13 cellular contexts compared by ENCODE assay signal in the genomic region with DNA sequence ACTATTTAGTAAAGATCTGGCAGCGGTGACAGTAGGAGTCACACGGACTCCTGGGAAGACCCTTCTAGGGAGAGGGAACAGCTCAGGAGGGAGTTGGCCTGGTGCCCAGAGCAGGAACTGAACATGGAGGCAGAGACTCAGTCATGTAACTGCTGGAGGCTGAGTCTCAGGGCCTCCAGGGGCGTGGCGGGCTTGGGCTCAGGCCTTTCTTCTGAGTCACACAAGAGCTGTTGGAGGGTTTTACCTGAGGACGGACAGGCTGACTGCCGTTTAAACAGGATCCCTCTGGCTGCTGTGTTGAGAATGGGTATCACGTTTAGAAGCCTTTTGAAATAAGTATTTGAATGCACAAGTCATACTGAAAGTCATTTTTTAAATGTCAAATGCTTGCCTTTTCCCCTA. TPM values are rescaled to one million over a fixed set of nuclear protein-coding genes. Genes with fewer than 3 reads are reported as not detected.
DNase-seq lines count a peak whose midpoint lies in the region; ATAC-seq, FAIRE-seq and TF ChIP-seq lines count a peak whose summit lies in the region.
"Had no signal": no experiment of that assay in that cellular context is flagged by ENCODE, and none has a peak within 500 bp of the region (broad histone marks: within the 10 kb centered on the region; RNA-seq: fewer than 3 reads in every experiment).

No MANE protein-coding gene starts in this region.

- POLR2A ChIA-PET in RWPE1 (lab: Yijun Ruan, JAX; ENCODE audit: low non-redundant PET), result no interaction called here

- H3K9ac ChIP-seq in kidney (ENCODE audit: low read length in 2 of 2), result no peak overlapping the region

- DNase-seq in Caki2 (ENCODE audit: low read depth), result peak; percentile 89
- peak; percentile 88 for DNase-seq in H54 (ENCODE audit: insufficient read length, low spot score)
- DNase-seq in RWPE1 (ENCODE audit: low spot score), result peak; percentile 90
- peak; percentile 91 for DNase-seq in kidney
- DNase-seq in activated T-helper 1 cell treated with anti-CD3 and anti-CD28 coated beads, Interleukin-12 subunit alpha, Interleukin-12 subunit beta, Interleukin-2, Interleukin-4 antibody, amounts not matched to agents 30 ng/mL and 10 ng/mL and 1 ng/mL, durations not matched to agents 14 hours and 24 hours and 36 hours (ENCODE audit: low spot score), result no peak
- no peak for DNase-seq in left lobe of liver (ENCODE audit: low spot score)
- DNase-seq in Right ventricle myocardium superior, result no peak
- DNase-seq: activated effector memory CD4-positive, alpha-beta T cell treated with Interleukin-2 at 50 U/mL for 16 hours; KBM-7 had no signal

- H3K27me3 Mint-ChIP-seq in activated T-helper 1 cell treated with anti-CD3 and anti-CD28 coated beads, Interleukin-12 subunit alpha, Interleukin-12 subunit beta, Interleukin-2, Interleukin-4 antibody, amounts not matched to agents 30 ng/mL and 10 ng/mL and 1 ng/mL, durations not matched to agents 14 hours and 24 hours and 36 hours (ENCODE audit: insufficient read depth), result peaks cover 11% of the 10 kb centered on the region

- peaks cover 0 to 3% of the 10 kb centered on the region in 2 donors for H3K4me1 ChIP-seq in kidney (ENCODE audit: control insufficient read depth in 1 of 2, insufficient read depth in 1 of 2, low read depth in 1 of 2, low read length in 2 of 2)

- H3K36me3 Mint-ChIP-seq in activated T-helper 1 cell treated with anti-CD3 and anti-CD28 coated beads, Interleukin-12 subunit alpha, Interleukin-12 subunit beta, Interleukin-2, Interleukin-4 antibody, amounts not matched to agents 30 ng/mL and 10 ng/mL and 1 ng/mL, durations not matched to agents 14 hours and 24 hours and 36 hours (ENCODE audit: low read depth), result no peaks in the 10 kb centered on the region

- ATAC-seq in GM18519 (IDR thresholded peaks at IDR 0.05; ENCODE audit: low FRiP score, unreplicated experiment) (no peak), left lobe of liver (no peak), Right ventricle myocardium superior (ENCODE audit: poor library complexity) (no peak)

- H3K4me3 ChIP-seq in kidney (ENCODE audit: low read length in 2 of 2), result no peak overlapping the region
- H3K4me3 ChIP-seq: SK-N-MC had no signal

- TF ChIP-seq CTCF in RWPE1 (conservative IDR thresholded peaks at IDR 0.05; ENCODE audit: low read depth), result no peak
- no peak for TF ChIP-seq CTCF in kidney (IDR thresholded peaks at IDR 0.05; ENCODE audit: borderline replicate concordance, extremely low read depth, insufficient read depth)

- H3K4me1 Mint-ChIP-seq in activated T-helper 1 cell treated with anti-CD3 and anti-CD28 coated beads, Interleukin-12 subunit alpha, Interleukin-12 subunit beta, Interleukin-2, Interleukin-4 antibody, amounts not matched to agents 30 ng/mL and 10 ng/mL and 1 ng/mL, durations not matched to agents 14 hours and 24 hours and 36 hours (ENCODE audit: low read depth), result peaks cover 8% of the 10 kb centered on the region

- in situ Hi-C loops in Caki2 (cut with HindIII; ENCODE audit: low pct_unique_long_range_greater_than_20kb, low sequenced_read_pairs), result no loop called here

- H3K27ac ChIP-seq in RWPE1, result peak overlapping the region; percentile 87
- no peak overlapping the region for H3K27ac ChIP-seq in kidney (ENCODE audit: low read depth in 2 of 2, low read length in 2 of 2)
- H3K27ac ChIP-seq: SK-N-MC had no signal

- H3K27ac Mint-ChIP-seq in activated T-helper 1 cell treated with anti-CD3 and anti-CD28 coated beads, Interleukin-12 subunit alpha, Interleukin-12 subunit beta, Interleukin-2, Interleukin-4 antibody, amounts not matched to agents 30 ng/mL and 10 ng/mL and 1 ng/mL, durations not matched to agents 14 hours and 24 hours and 36 hours, result no peak overlapping the region

- H3K36me3 ChIP-seq in kidney (ENCODE audit: control insufficient read depth in 1 of 2, insufficient read depth in 2 of 2, low read length in 2 of 2), result no peaks in the 10 kb centered on the region

- no peak for TF ChIP-seq POLR2A in H54 (IDR thresholded peaks at IDR 0.05; ENCODE audit: low read depth, low read length)

- FAIRE-seq in H54 (lab: Jason Lieb, UNC), result peak; percentile 48
- no peak for FAIRE-seq in kidney (lab: Jason Lieb, UNC)
- FAIRE-seq: endothelial cell of umbilical vein, H1 had no signal

- intact Hi-C loops in kidney (cut with DNase I) (no loop called here), Right ventricle myocardium superior (cut with DNase I) (no loop called here)
- intact Hi-C loops in activated T-helper 1 cell treated with anti-CD3 and anti-CD28 coated beads, Interleukin-12 subunit alpha, Interleukin-12 subunit beta, Interleukin-2, Interleukin-4 antibody, amounts not matched to agents 30 ng/mL and 10 ng/mL and 1 ng/mL, durations not matched to agents 14 hours and 24 hours and 36 hours (cut with micrococcal nuclease), result no loop called here

- no peaks in the 10 kb centered on the region for H3K9me3 Mint-ChIP-seq in activated T-helper 1 cell treated with anti-CD3 and anti-CD28 coated beads, Interleukin-12 subunit alpha, Interleukin-12 subunit beta, Interleukin-2, Interleukin-4 antibody, amounts not matched to agents 30 ng/mL and 10 ng/mL and 1 ng/mL, durations not matched to agents 14 hours and 24 hours and 36 hours

- H3K4me3 Mint-ChIP-seq in activated T-helper 1 cell treated with anti-CD3 and anti-CD28 coated beads, Interleukin-12 subunit alpha, Interleukin-12 subunit beta, Interleukin-2, Interleukin-4 antibody, amounts not matched to agents 30 ng/mL and 10 ng/mL and 1 ng/mL, durations not matched to agents 14 hours and 24 hours and 36 hours, result no peak overlapping the region

- CTCF ChIA-PET in RWPE1 (lab: Yijun Ruan, JAX), result interaction anchor here (0.6 to 1.1 kb wide), 3 partner anchors 64 to 340 kb away, joined by 3 to 4 read pairs (median 3); no protein-coding TSS in a partner anchor

- H3K9me3 ChIP-seq in kidney (ENCODE audit: control insufficient read depth in 1 of 2, low read length in 2 of 2), result no peaks in the 10 kb centered on the region

RNA-seq across cellular contexts. Expression of gene ETS2, which starts 7.2 kb away (rescaled TPM):
- total RNA-seq in Caki2 (2014; rRNA removed; shearing (Covaris generic); ENCODE audit: low replicate concordance), result 7.5 and 20.8 TPM in 2 replicates
- total RNA-seq in kidney, result 178 TPM
- polyA plus RNA-seq in kidney (ENCODE audit: insufficient read depth, low read depth, low replicate concordance), result 43.1 TPM
- total RNA-seq in activated T-helper 1 cell treated with anti-CD3 and anti-CD28 coated beads, Interleukin-12 subunit alpha, Interleukin-12 subunit beta, Interleukin-2, Interleukin-4 antibody, amounts not matched to agents 30 ng/mL and 10 ng/mL and 1 ng/mL, durations not matched to agents 14 hours and 24 hours and 36 hours, result 22.9 and 25.8 TPM in 2 replicates
- 40.9 TPM for total RNA-seq in left lobe of liver
- 37.2 TPM for total RNA-seq in Right ventricle myocardium superior

Comparison
In these comparisons a context has a peak if more than half of its experiments do, and no peak if none do; other contexts are left out.
1. DNase-seq: peak in Caki2 (single experiment), H54 (single experiment), RWPE1 (single experiment) and kidney (single experiment); none in activated T-helper 1 cell treated with anti-CD3 and anti-CD28 coated beads, Interleukin-12 subunit alpha, Interleukin-12 subunit beta, Interleukin-2, Interleukin-4 antibody, amounts not matched to agents 30 ng/mL and 10 ng/mL and 1 ng/mL, durations not matched to agents 14 hours and 24 hours and 36 hours (single experiment), left lobe of liver (single experiment) and Right ventricle myocardium superior (single experiment).